ENCODE assay signal across 27 cellular contexts in the genomic region with DNA sequence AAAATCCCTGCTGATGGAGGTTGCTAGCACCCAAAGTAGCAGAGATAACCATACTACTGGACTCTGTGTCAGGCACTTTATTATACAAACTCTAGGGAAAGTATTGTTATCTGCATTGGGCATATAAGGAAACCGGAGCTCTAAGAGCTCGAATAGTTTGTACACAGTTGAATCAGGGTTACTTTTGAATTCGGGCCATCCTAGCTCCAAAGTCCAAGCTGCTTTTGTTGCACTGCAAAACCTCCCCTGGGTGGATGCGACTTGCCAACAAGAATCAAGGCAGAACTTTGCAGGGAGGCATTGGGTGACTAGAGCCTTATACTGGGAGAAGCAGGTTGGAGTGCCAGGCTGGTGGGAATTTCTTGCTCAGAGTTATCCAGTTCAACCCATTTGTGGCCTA.
"Had no signal": no experiment of that assay in that cellular context is flagged by ENCODE, and none has a peak within 500 bp of the region (broad histone marks: within the 10 kb centered on the region; RNA-seq: fewer than 3 reads in every experiment).

No MANE protein-coding gene starts in this region.

- ATAC-seq: activated naive CD4-positive, alpha-beta T cell treated with anti-CD3 and anti-CD28 coated beads, Interleukin-2, amount 50 U/mL, for 72 hours; activated T-cell treated with anti-CD3 and anti-CD28 coated beads, Interleukin-2, amount 50 U/mL, for 72 hours; effector memory CD8-positive, alpha-beta T cell; gastroesophageal sphincter; T-cell; WTC11 had no signal

- DNase-seq: activated CD4-positive, alpha-beta memory T cell treated with anti-CD3 and anti-CD28 coated beads, Interleukin-2, amount 10 ng/mL, durations not matched to agents 7 days and 5 days; activated CD4-positive, alpha-beta T cell treated with anti-CD3 and anti-CD28 coated beads for 1 hour; activated CD4-positive, alpha-beta T cell treated with anti-CD3 and anti-CD28 coated beads for 4 hours; activated CD4-positive, alpha-beta T cell treated with anti-CD3 and anti-CD28 coated beads, Interleukin-2, amount 10 ng/mL, durations not matched to agents 7 days and 5 days; activated CD4-positive, alpha-beta T cell treated with anti-CD3 and anti-CD28 coated beads, Interleukin-2, amount 50 U/mL, for 4 hours; activated CD8-positive, alpha-beta memory T cell treated with anti-CD3 and anti-CD28 coated beads, Interleukin-2, amount 50 U/mL, for 48 hours; activated gamma-delta T cell; activated naive CD4-positive, alpha-beta T cell; activated naive CD4-positive, alpha-beta T cell treated with anti-CD3 and anti-CD28 coated beads, Interleukin-2, amount 10 ng/mL, durations not matched to agents 7 days and 5 days; activated naive CD8-positive, alpha-beta T cell treated with anti-CD3 and anti-CD28 coated beads, Interleukin-2, amount 10 ng/mL, durations not matched to agents 7 days and 5 days; activated T-cell treated with anti-CD3 and anti-CD28 coated beads for 4 hours; activated T-cell treated with anti-CD3 and anti-CD28 coated beads, Interleukin-2, amount 50 U/mL, for 24 hours; activated T-cell treated with anti-CD3 and anti-CD28 coated beads, Interleukin-2, amount 50 U/mL, for 72 hours; cortex of kidney; dermis blood vessel endothelial cell; effector CD4-positive, alpha-beta T cell; effector memory CD8-positive, alpha-beta T cell; esophagus squamous epithelium; foreskin melanocyte; SW 1271; T-cell; T1000 had no signal

- H3K9me3 ChIP-seq: ascending aorta, esophagus squamous epithelium, gastroesophageal sphincter had no signal

- H3K27me3 ChIP-seq: ascending aorta, esophagus squamous epithelium, gastroesophageal sphincter had no signal

- H3K27ac ChIP-seq: ascending aorta, esophagus squamous epithelium, gastroesophageal sphincter, VCaP had no signal

- H3K4me1 ChIP-seq: ascending aorta, esophagus squamous epithelium had no signal

- H3K4me3 ChIP-seq: ascending aorta, esophagus squamous epithelium, gastroesophageal sphincter had no signal

- H3K36me3 ChIP-seq: ascending aorta, esophagus squamous epithelium, gastroesophageal sphincter had no signal
